Comparison of ENCODE assay signal across 13 cellular contexts in the genomic region with DNA sequence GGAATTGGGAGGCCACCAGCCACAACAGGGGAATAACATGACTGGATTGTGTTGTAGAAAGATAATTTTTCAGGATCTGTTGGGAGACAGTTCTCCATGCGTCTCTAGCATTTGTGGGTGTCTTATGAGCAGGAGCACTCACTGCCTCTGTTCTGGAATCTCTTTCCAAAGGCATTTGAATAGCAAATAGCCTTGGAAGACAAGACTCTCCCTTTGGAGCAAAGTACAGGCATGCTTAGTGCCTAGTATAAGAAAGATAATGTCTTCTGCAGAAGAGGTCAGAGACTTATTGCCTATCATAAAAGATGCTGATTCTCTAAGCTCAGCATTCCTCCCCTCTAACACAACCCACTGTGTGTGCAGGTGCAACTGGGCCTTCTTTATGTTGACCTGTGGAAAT.
"Had no signal": no experiment of that assay in that cellular context is flagged by ENCODE, and none has a peak within 500 bp of the region (broad histone marks: within the 10 kb centered on the region; RNA-seq: fewer than 3 reads in every experiment).

No MANE protein-coding gene starts in this region.

- ATAC-seq: activated T-helper 17 cell treated with anti-CD3 and anti-CD28 coated beads, Interleukin-2, amount 50 U/mL, for 72 hours; naive thymus-derived CD4-positive, alpha-beta T cell; stimulated activated naive B cell treated with anti-CD40 and anti-IgM and Interleukin-4, amounts not matched to agents 10 μg/mL and 1 μg/mL and 100 μg/mL, for 72 hours had no signal

- H3K27ac ChIP-seq: cardiac muscle cell, coronary artery, tibial nerve had no signal

- H3K4me3 ChIP-seq: cardiac muscle cell, coronary artery, skin epidermis, tibial nerve had no signal

- H3K4me3 Mint-ChIP-seq: activated CD4-positive, alpha-beta memory T cell treated with anti-CD3 and anti-CD28 coated beads, Interleukin-2, amount 10 ng/mL, durations not matched to agents 7 days and 5 days; activated naive CD4-positive, alpha-beta T cell treated with anti-CD3 and anti-CD28 coated beads for 36 hours; activated T-helper 17 cell treated with anti-CD3 and anti-CD28 coated beads, Interleukin-2, amount 50 U/mL, for 72 hours; naive thymus-derived CD4-positive, alpha-beta T cell had no signal

- H3K27me3 ChIP-seq: cardiac muscle cell, tibial nerve had no signal

- H3K27ac Mint-ChIP-seq: activated CD4-positive, alpha-beta memory T cell treated with anti-CD3 and anti-CD28 coated beads, Interleukin-2, amount 10 ng/mL, durations not matched to agents 7 days and 5 days; activated naive CD4-positive, alpha-beta T cell treated with anti-CD3 and anti-CD28 coated beads for 36 hours; stimulated activated naive B cell treated with anti-CD40 and anti-IgM and Interleukin-4, amounts not matched to agents 10 μg/mL and 1 μg/mL and 100 μg/mL, for 72 hours had no signal

- H3K9me3 Mint-ChIP-seq: activated CD4-positive, alpha-beta memory T cell treated with anti-CD3 and anti-CD28 coated beads, Interleukin-2, amount 10 ng/mL, durations not matched to agents 7 days and 5 days; activated naive CD4-positive, alpha-beta T cell treated with anti-CD3 and anti-CD28 coated beads for 36 hours; activated T-helper 17 cell treated with anti-CD3 and anti-CD28 coated beads, Interleukin-2, amount 50 U/mL, for 72 hours; naive thymus-derived CD4-positive, alpha-beta T cell; stimulated activated naive B cell treated with anti-CD40 and anti-IgM and Interleukin-4, amounts not matched to agents 10 μg/mL and 1 μg/mL and 100 μg/mL, for 72 hours had no signal

- H3K27me3 Mint-ChIP-seq: activated CD4-positive, alpha-beta memory T cell treated with anti-CD3 and anti-CD28 coated beads, Interleukin-2, amount 10 ng/mL, durations not matched to agents 7 days and 5 days; activated T-helper 17 cell treated with anti-CD3 and anti-CD28 coated beads, Interleukin-2, amount 50 U/mL, for 72 hours; naive thymus-derived CD4-positive, alpha-beta T cell; stimulated activated naive B cell treated with anti-CD40 and anti-IgM and Interleukin-4, amounts not matched to agents 10 μg/mL and 1 μg/mL and 100 μg/mL, for 72 hours had no signal

- DNase-seq: activated CD4-positive, alpha-beta memory T cell treated with anti-CD3 and anti-CD28 coated beads, Interleukin-2, amount 10 ng/mL, durations not matched to agents 7 days and 5 days; activated naive CD4-positive, alpha-beta T cell treated with anti-CD3 and anti-CD28 coated beads for 36 hours; effector memory CD4-positive, alpha-beta T cell; midbrain; naive thymus-derived CD4-positive, alpha-beta T cell; posterior cingulate gyrus; stimulated activated naive B cell treated with anti-CD40 and anti-IgM and Interleukin-4, amounts not matched to agents 10 μg/mL and 1 μg/mL and 100 μg/mL, for 72 hours; SW 1271 had no signal
